Comparison of ENCODE assay signal across 8 cellular contexts in genomic region chr16:20763461-20764232, GRCh38. TPM values are rescaled to one million over a fixed set of nuclear protein-coding genes. Genes with fewer than 3 reads are reported as not detected.
DNase-seq lines count a peak whose midpoint lies in the region; ATAC-seq and TF ChIP-seq lines count a peak whose summit lies in the region.

TSS of gene ACSM3 (plus strand) at chr16:20764014. CDS start at chr16:20770035, 6,021 bp downstream.

- H3K4me1 Mint-ChIP-seq in central memory CD8-positive, alpha-beta T cell: peaks cover 22% of the 10 kb centered on the region

- peak within 1 kb of the TSS; percentile 30 for H3K4me3 ChIP-seq in kidney epithelial cell (ENCODE audit: low read depth, low read length)

- no peaks in the 10 kb centered on the region for H3K36me3 ChIP-seq in kidney epithelial cell (ENCODE audit: control insufficient read depth, insufficient read depth, low read length)

- H3K9me3 Mint-ChIP-seq in central memory CD8-positive, alpha-beta T cell: no peaks in the 10 kb centered on the region

- no peaks in the 10 kb centered on the region for H3K36me3 Mint-ChIP-seq in central memory CD8-positive, alpha-beta T cell (ENCODE audit: insufficient read depth)

- peak; percentile 97 for ATAC-seq in GM21619 (IDR thresholded peaks at IDR 0.05; ENCODE audit: unreplicated experiment)
- ATAC-seq in central memory CD8-positive, alpha-beta T cell (replicated peaks; ENCODE audit: extremely low read depth, poor library complexity, severe bottlenecking): peak; percentile 98

- no peaks in the 10 kb centered on the region for H3K27me3 Mint-ChIP-seq in central memory CD8-positive, alpha-beta T cell

- H3K4me3 Mint-ChIP-seq in central memory CD8-positive, alpha-beta T cell: peak within 1 kb of the TSS; percentile 82

- peak within 1 kb of the TSS; percentile 85 for H3K27ac ChIP-seq in VCaP

- H3K27me3 ChIP-seq in kidney epithelial cell (ENCODE audit: control insufficient read depth, insufficient read depth, low read length): no peaks in the 10 kb centered on the region

- DNase-seq in ELF-1 (ENCODE audit: low read depth, low spot score): peak; percentile 79
- DNase-seq in HuH-7 (ENCODE audit: low spot score): peak; percentile 73
- peak; percentile 28 to 59 for DNase-seq in central memory CD8-positive, alpha-beta T cell (ENCODE audit: low spot score in 2 of 2)
- peak; percentile 93 for DNase-seq in kidney epithelial cell (ENCODE audit: low read depth)
- peak; percentile 30 to 44 for DNase-seq in stimulated activated CD4-positive, alpha-beta T cell treated with anti-CD3 and anti-CD28 coated beads, Interleukin-4, amount 100 ng/mL, for 48 hours (ENCODE audit: low read depth in 2 of 2)
- no peak for DNase-seq in NCI-H2081 treated with DMSO at 0.1 percent for 48 hours (lab: John Stamatoyannopoulos, UW)

- TF ChIP-seq CTCF in VCaP (conservative IDR thresholded peaks at IDR 0.05) (no peak), kidney epithelial cell (IDR thresholded peaks at IDR 0.05; ENCODE audit: insufficient read depth, low read length, poor library complexity, severe bottlenecking) (no peak)

- H3K27ac Mint-ChIP-seq in central memory CD8-positive, alpha-beta T cell (ENCODE audit: low read depth): peak within 1 kb of the TSS; percentile 78

RNA-seq across cellular contexts. Expression of gene ACSM3, which starts in this region (rescaled TPM):
- 5.9 and 14.4 TPM in 2 replicates for total RNA-seq in kidney epithelial cell
